Comparison of ENCODE assay signal across 8 cellular contexts in the genomic region with DNA sequence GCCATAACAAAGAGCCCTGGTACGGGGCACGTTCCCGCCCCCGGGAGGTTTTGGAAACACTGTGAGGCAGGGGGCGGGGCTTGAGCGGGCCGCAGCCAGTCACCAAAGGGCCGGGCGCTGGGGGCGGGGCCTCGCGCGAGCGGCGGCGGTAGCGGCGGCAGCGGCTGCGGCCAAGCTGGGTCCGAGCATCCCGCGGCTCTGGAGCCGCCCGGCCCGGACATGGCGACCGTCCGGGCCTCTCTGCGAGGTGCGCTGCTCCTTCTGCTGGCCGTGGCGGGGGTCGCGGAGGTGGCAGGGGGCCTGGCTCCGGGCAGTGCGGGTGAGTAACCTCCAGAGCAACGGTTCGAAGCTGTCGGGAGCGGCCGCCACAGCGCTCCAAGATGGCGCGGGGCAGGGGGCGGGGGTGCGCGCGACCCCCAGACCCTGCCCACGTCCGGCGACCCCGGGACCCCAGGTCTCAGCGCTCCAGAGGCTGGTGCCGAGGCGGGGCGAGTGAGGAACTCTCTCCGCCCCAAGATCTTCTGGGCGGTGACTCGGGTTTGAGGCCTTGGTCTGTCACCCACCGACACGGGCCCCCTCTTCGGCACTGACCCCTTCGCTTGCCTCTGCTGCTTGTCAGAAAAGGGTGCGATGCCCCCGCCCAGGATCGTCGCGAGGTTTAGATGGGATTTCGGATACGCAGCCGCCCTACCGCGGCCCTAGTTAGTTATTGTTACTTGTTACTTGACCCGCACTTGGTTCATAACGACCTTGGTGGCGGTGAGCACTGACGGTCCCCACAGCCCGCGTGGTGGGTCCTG. TPM values are rescaled to one million over a fixed set of nuclear protein-coding genes. Genes with fewer than 3 reads are reported as not detected.
A peak's percentile ranks its signal among the peaks of the same experiment; 100 is the strongest.
DNase-seq lines count a peak whose midpoint lies in the region; ATAC-seq and TF ChIP-seq lines count a peak whose summit lies in the region.

A gene with protein sequence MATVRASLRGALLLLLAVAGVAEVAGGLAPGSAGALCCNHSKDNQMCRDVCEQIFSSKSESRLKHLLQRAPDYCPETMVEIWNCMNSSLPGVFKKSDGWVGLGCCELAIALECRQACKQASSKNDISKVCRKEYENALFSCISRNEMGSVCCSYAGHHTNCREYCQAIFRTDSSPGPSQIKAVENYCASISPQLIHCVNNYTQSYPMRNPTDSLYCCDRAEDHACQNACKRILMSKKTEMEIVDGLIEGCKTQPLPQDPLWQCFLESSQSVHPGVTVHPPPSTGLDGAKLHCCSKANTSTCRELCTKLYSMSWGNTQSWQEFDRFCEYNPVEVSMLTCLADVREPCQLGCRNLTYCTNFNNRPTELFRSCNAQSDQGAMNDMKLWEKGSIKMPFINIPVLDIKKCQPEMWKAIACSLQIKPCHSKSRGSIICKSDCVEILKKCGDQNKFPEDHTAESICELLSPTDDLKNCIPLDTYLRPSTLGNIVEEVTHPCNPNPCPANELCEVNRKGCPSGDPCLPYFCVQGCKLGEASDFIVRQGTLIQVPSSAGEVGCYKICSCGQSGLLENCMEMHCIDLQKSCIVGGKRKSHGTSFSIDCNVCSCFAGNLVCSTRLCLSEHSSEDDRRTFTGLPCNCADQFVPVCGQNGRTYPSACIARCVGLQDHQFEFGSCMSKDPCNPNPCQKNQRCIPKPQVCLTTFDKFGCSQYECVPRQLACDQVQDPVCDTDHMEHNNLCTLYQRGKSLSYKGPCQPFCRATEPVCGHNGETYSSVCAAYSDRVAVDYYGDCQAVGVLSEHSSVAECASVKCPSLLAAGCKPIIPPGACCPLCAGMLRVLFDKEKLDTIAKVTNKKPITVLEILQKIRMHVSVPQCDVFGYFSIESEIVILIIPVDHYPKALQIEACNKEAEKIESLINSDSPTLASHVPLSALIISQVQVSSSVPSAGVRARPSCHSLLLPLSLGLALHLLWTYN (plus strand): TSS at position 134 of the 800 bp plus-strand sequence. CDS start 86 bp downstream, at position 220.

- CTCF ChIA-PET in activated CD4-positive, alpha-beta T cell treated with anti-CD3 and anti-CD28 coated beads for 36 hours (lab: Charles Lee): interaction anchor here (0.7 to 5.4 kb wide), 8 partner anchors 8 to 154 kb away, joined by 3 to 42 read pairs (median 4); a partner anchor contains a TSS

- H3K27me3 Mint-ChIP-seq in activated CD4-positive, alpha-beta T cell treated with anti-CD3 and anti-CD28 coated beads for 36 hours: no peaks in the 10 kb centered on the region

- no peaks in the 10 kb centered on the region for H3K36me3 Mint-ChIP-seq in activated CD4-positive, alpha-beta T cell treated with anti-CD3 and anti-CD28 coated beads for 36 hours (ENCODE audit: low read depth)

- no peaks in the 10 kb centered on the region for H3K9me3 Mint-ChIP-seq in activated CD4-positive, alpha-beta T cell treated with anti-CD3 and anti-CD28 coated beads for 36 hours (ENCODE audit: low read depth)

- peak within 1 kb of the TSS; percentile 85 for H3K27ac Mint-ChIP-seq in activated CD4-positive, alpha-beta T cell treated with anti-CD3 and anti-CD28 coated beads for 36 hours

- peak within 1 kb of the TSS; percentile 79 for H3K4me3 ChIP-seq in choroid plexus epithelial cell (ENCODE audit: low read depth, low read length)

- peak within 1 kb of the TSS; percentile 83 for H3K4me3 Mint-ChIP-seq in activated CD4-positive, alpha-beta T cell treated with anti-CD3 and anti-CD28 coated beads for 36 hours

- POLR2A ChIA-PET in activated CD4-positive, alpha-beta T cell treated with anti-CD3 and anti-CD28 coated beads for 36 hours (lab: Charles Lee): interaction anchor here (0.6 kb wide), 1 partner anchor 49 kb away, joined by 3 read pairs; no protein-coding TSS in a partner anchor

- H3K4me1 Mint-ChIP-seq in activated CD4-positive, alpha-beta T cell treated with anti-CD3 and anti-CD28 coated beads for 36 hours: peaks cover 41% of the 10 kb centered on the region

- DNase-seq in NCI-H187 (lab: John Stamatoyannopoulos, UW) (peak; percentile 7 to 43), NCI-H187 treated with DMSO at 0.1 percent for 48 hours (lab: John Stamatoyannopoulos, UW) (no peak), NCI-H2171 treated with DMSO at 0.1 percent for 48 hours (lab: John Stamatoyannopoulos, UW) (peak; percentile 47), choroid plexus epithelial cell (ENCODE audit: low read depth) (peak; percentile 62), kidney glomerular epithelial cell (lab: John Stamatoyannopoulos, UW) (peak; percentile 76)
- peak; percentile 95 for DNase-seq in activated CD4-positive, alpha-beta T cell treated with anti-CD3 and anti-CD28 coated beads for 36 hours
- peak; percentile 96 for DNase-seq in stimulated activated CD4-positive, alpha-beta T cell treated with anti-CD3 and anti-CD28 coated beads, Interleukin-15, amount 100 ng/mL, for 24 hours

- TF ChIP-seq CTCF in choroid plexus epithelial cell (conservative IDR thresholded peaks at IDR 0.05; ENCODE audit: low read depth, low read length): no peak

- intact Hi-C loops in activated CD4-positive, alpha-beta T cell treated with anti-CD3 and anti-CD28 coated beads for 36 hours (cut with DNase I, micrococcal nuclease): loop anchor here (1.0 to 10.0 kb wide), 10 partner anchors 99 to 536 kb away; a partner anchor contains a TSS

- ATAC-seq in HG03039 (IDR thresholded peaks at IDR 0.05; ENCODE audit: unreplicated experiment): peak; percentile 87
- ATAC-seq in activated CD4-positive, alpha-beta T cell treated with anti-CD3 and anti-CD28 coated beads for 36 hours: peak; percentile 96

RNA-seq across cellular contexts. Expression of the gene that starts here (rescaled TPM):
- total RNA-seq in activated CD4-positive, alpha-beta T cell treated with anti-CD3 and anti-CD28 coated beads for 36 hours: 1 to 10 TPM; 5.0 to 5.6 TPM
